1 cellular context compared by ENCODE assay signal in genomic region chr3:49093853-49094767, GRCh38.
TF ChIP-seq lines count a peak whose summit lies in the region.

QRICH1 (minus strand) TSS chr3:49094071; CDS start chr3:49077017, 17,054 bp downstream.

TF ChIP-seq in SK-N-SH, 30 proteins besides CTCF, POLR2A, EP300 and RAD21 (continued from another document):
- TF ChIP-seq RCOR1 (IDR thresholded peaks at IDR 0.05; ENCODE audit: low read length) (peak; percentile 33; the same call in 1 of the 2 replicates), TAF1 (IDR thresholded peaks at IDR 0.05; ENCODE audit: borderline replicate concordance, low read depth, low read length) (peak; percentile 94), GATA2 (CRISPR knock-in tag; IDR thresholded peaks at IDR 0.05) (no peak)
TF ChIP-seq in SK-N-SH: peak in this region for 10.
